ENCODE assay signal across 35 cellular contexts in genomic region chr3:187328691-187329090, GRCh38. TPM values are rescaled to one million over a fixed set of nuclear protein-coding genes. Genes with fewer than 3 reads are reported as not detected.
"Had no signal": no experiment of that assay in that cellular context is flagged by ENCODE, and none has a peak within 500 bp of the region (broad histone marks: within the 10 kb centered on the region; RNA-seq: fewer than 3 reads in every experiment).

No MANE protein-coding gene starts in this region.

- H3K4me1 ChIP-seq: adrenal gland, body of pancreas, esophagus squamous epithelium, gastroesophageal sphincter had no signal

- H3K27me3 ChIP-seq: adrenal gland, body of pancreas had no signal

- H3K36me3 ChIP-seq: adrenal gland, esophagus squamous epithelium, gastroesophageal sphincter had no signal

- H3K27ac ChIP-seq: adrenal gland, body of pancreas, epithelial cell of prostate, esophagus squamous epithelium, gastroesophageal sphincter had no signal

- H3K4me3 Mint-ChIP-seq: activated CD4-positive, alpha-beta memory T cell treated with anti-CD3 and anti-CD28 coated beads for 36 hours; activated CD8-positive, alpha-beta memory T cell treated with anti-CD3 and anti-CD28 coated beads, Interleukin-2, amount 10 ng/mL, durations not matched to agents 7 days and 5 days; activated CD8-positive, alpha-beta T cell treated with anti-CD3 and anti-CD28 coated beads, Interleukin-2, amount 10 ng/mL, durations not matched to agents 7 days and 5 days; activated naive CD4-positive, alpha-beta T cell treated with anti-CD3 and anti-CD28 coated beads for 36 hours; activated naive CD4-positive, alpha-beta T cell treated with anti-CD3 and anti-CD28 coated beads, Interleukin-2, amount 50 U/mL, for 24 hours; activated naive CD8-positive, alpha-beta T cell treated with anti-CD3 and anti-CD28 coated beads for 36 hours; activated naive CD8-positive, alpha-beta T cell treated with anti-CD3 and anti-CD28 coated beads, Interleukin-2, amount 50 U/mL, for 24 hours; activated T-helper 1 cell treated with anti-CD3 and anti-CD28 coated beads, Interleukin-12 subunit alpha, Interleukin-12 subunit beta, Interleukin-2, Interleukin-4 antibody, amounts not matched to agents 30 ng/mL and 10 ng/mL and 1 ng/mL, durations not matched to agents 14 hours and 24 hours and 36 hours; effector memory CD8-positive, alpha-beta T cell had no signal

- DNase-seq: activated CD4-positive, alpha-beta memory T cell treated with anti-CD3 and anti-CD28 coated beads for 36 hours; activated CD4-positive, alpha-beta T cell treated with anti-CD3 and anti-CD28 coated beads for 48 hours; activated CD8-positive, alpha-beta memory T cell treated with anti-CD3 and anti-CD28 coated beads, Interleukin-2, amount 10 ng/mL, durations not matched to agents 7 days and 5 days; activated CD8-positive, alpha-beta memory T cell treated with anti-CD3 and anti-CD28 coated beads, Interleukin-2, amount 50 U/mL, for 4 hours; activated CD8-positive, alpha-beta T cell treated with anti-CD3 and anti-CD28 coated beads, Interleukin-2, amount 10 ng/mL, durations not matched to agents 7 days and 5 days; activated effector memory CD4-positive, alpha-beta T cell treated with anti-CD3 and anti-CD28 coated beads, Interleukin-2, amount 50 U/mL, for 16 hours; activated naive CD4-positive, alpha-beta T cell treated with anti-CD3 and anti-CD28 coated beads for 36 hours; activated naive CD8-positive, alpha-beta T cell treated with anti-CD3 and anti-CD28 coated beads for 36 hours; activated naive CD8-positive, alpha-beta T cell treated with anti-CD3 and anti-CD28 coated beads, Interleukin-2, amount 50 U/mL, for 24 hours; activated T-cell treated with anti-CD3 and anti-CD28 coated beads, Interleukin-2, amount 50 U/mL, for 1 hour; activated T-cell treated with anti-CD3 and anti-CD28 coated beads, Interleukin-2, amount 50 U/mL, for 48 hours; adrenal gland; amygdala; aorta; body of pancreas; caudate nucleus; cortex of kidney; dermis blood vessel endothelial cell; effector CD4-positive, alpha-beta T cell; effector memory CD8-positive, alpha-beta T cell; esophagus squamous epithelium; foreskin melanocyte; head of caudate nucleus; T-helper 2 cell had no signal

- H3K27me3 Mint-ChIP-seq: activated naive CD8-positive, alpha-beta T cell treated with anti-CD3 and anti-CD28 coated beads for 36 hours; activated naive CD8-positive, alpha-beta T cell treated with anti-CD3 and anti-CD28 coated beads, Interleukin-2, amount 50 U/mL, for 24 hours had no signal

- FAIRE-seq: colon, endometrium, endothelial cell of umbilical vein had no signal

- H3K4me1 Mint-ChIP-seq: activated CD8-positive, alpha-beta memory T cell treated with anti-CD3 and anti-CD28 coated beads, Interleukin-2, amount 10 ng/mL, durations not matched to agents 7 days and 5 days; activated naive CD4-positive, alpha-beta T cell treated with anti-CD3 and anti-CD28 coated beads, Interleukin-2, amount 50 U/mL, for 24 hours; activated naive CD8-positive, alpha-beta T cell treated with anti-CD3 and anti-CD28 coated beads for 36 hours; activated naive CD8-positive, alpha-beta T cell treated with anti-CD3 and anti-CD28 coated beads, Interleukin-2, amount 50 U/mL, for 24 hours had no signal

- H3K27ac Mint-ChIP-seq: activated CD4-positive, alpha-beta memory T cell treated with anti-CD3 and anti-CD28 coated beads for 36 hours; activated CD8-positive, alpha-beta memory T cell treated with anti-CD3 and anti-CD28 coated beads, Interleukin-2, amount 10 ng/mL, durations not matched to agents 7 days and 5 days; activated CD8-positive, alpha-beta T cell treated with anti-CD3 and anti-CD28 coated beads, Interleukin-2, amount 10 ng/mL, durations not matched to agents 7 days and 5 days; activated naive CD4-positive, alpha-beta T cell treated with anti-CD3 and anti-CD28 coated beads for 36 hours; activated naive CD4-positive, alpha-beta T cell treated with anti-CD3 and anti-CD28 coated beads, Interleukin-2, amount 50 U/mL, for 24 hours; activated naive CD8-positive, alpha-beta T cell treated with anti-CD3 and anti-CD28 coated beads for 36 hours; activated naive CD8-positive, alpha-beta T cell treated with anti-CD3 and anti-CD28 coated beads, Interleukin-2, amount 50 U/mL, for 24 hours; activated T-helper 1 cell treated with anti-CD3 and anti-CD28 coated beads, Interleukin-12 subunit alpha, Interleukin-12 subunit beta, Interleukin-2, Interleukin-4 antibody, amounts not matched to agents 30 ng/mL and 10 ng/mL and 1 ng/mL, durations not matched to agents 14 hours and 24 hours and 36 hours; activated T-helper 2 cell treated with anti-CD3 and anti-CD28 coated beads, Interferon-gamma antibody, Interleukin-2, Interleukin-4, amounts not matched to agents 10 μg/mL and 5 μg/mL and 100 μg/mL, durations not matched to agents 14 hours and 24 hours and 36 hours; effector memory CD8-positive, alpha-beta T cell had no signal

- H3K4me3 ChIP-seq: adrenal gland, body of pancreas, esophagus squamous epithelium, gastroesophageal sphincter had no signal

- H3K9me3 ChIP-seq: adrenal gland, body of pancreas, esophagus squamous epithelium, gastroesophageal sphincter had no signal

- ATAC-seq: activated CD8-positive, alpha-beta memory T cell treated with anti-CD3 and anti-CD28 coated beads, Interleukin-2, amount 10 ng/mL, durations not matched to agents 7 days and 5 days; activated CD8-positive, alpha-beta T cell treated with anti-CD3 and anti-CD28 coated beads, Interleukin-2, amount 10 ng/mL, durations not matched to agents 7 days and 5 days; activated naive CD8-positive, alpha-beta T cell treated with anti-CD3 and anti-CD28 coated beads, Interleukin-2, amount 50 U/mL, for 24 hours; body of pancreas; effector memory CD8-positive, alpha-beta T cell; gastroesophageal sphincter had no signal

- H3K36me3 Mint-ChIP-seq: activated CD4-positive, alpha-beta memory T cell treated with anti-CD3 and anti-CD28 coated beads for 36 hours; activated CD8-positive, alpha-beta memory T cell treated with anti-CD3 and anti-CD28 coated beads, Interleukin-2, amount 10 ng/mL, durations not matched to agents 7 days and 5 days; activated naive CD4-positive, alpha-beta T cell treated with anti-CD3 and anti-CD28 coated beads, Interleukin-2, amount 50 U/mL, for 24 hours; activated naive CD8-positive, alpha-beta T cell treated with anti-CD3 and anti-CD28 coated beads for 36 hours had no signal

- H3K9me3 Mint-ChIP-seq: activated CD4-positive, alpha-beta memory T cell treated with anti-CD3 and anti-CD28 coated beads for 36 hours; activated naive CD4-positive, alpha-beta T cell treated with anti-CD3 and anti-CD28 coated beads for 36 hours; activated naive CD4-positive, alpha-beta T cell treated with anti-CD3 and anti-CD28 coated beads, Interleukin-2, amount 50 U/mL, for 24 hours; activated naive CD8-positive, alpha-beta T cell treated with anti-CD3 and anti-CD28 coated beads for 36 hours; activated naive CD8-positive, alpha-beta T cell treated with anti-CD3 and anti-CD28 coated beads, Interleukin-2, amount 50 U/mL, for 24 hours; activated T-helper 1 cell treated with anti-CD3 and anti-CD28 coated beads, Interleukin-12 subunit alpha, Interleukin-12 subunit beta, Interleukin-2, Interleukin-4 antibody, amounts not matched to agents 30 ng/mL and 10 ng/mL and 1 ng/mL, durations not matched to agents 14 hours and 24 hours and 36 hours; activated T-helper 2 cell treated with anti-CD3 and anti-CD28 coated beads, Interferon-gamma antibody, Interleukin-2, Interleukin-4, amounts not matched to agents 10 μg/mL and 5 μg/mL and 100 μg/mL, durations not matched to agents 14 hours and 24 hours and 36 hours; effector memory CD8-positive, alpha-beta T cell had no signal

RNA-seq across cellular contexts. Expression of gene MASP1, which starts 37.2 kb away (rescaled TPM):
- total RNA-seq: activated CD4-positive, alpha-beta memory T cell treated with anti-CD3 and anti-CD28 coated beads for 36 hours; activated CD8-positive, alpha-beta memory T cell treated with anti-CD3 and anti-CD28 coated beads for 36 hours; activated CD8-positive, alpha-beta memory T cell treated with anti-CD3 and anti-CD28 coated beads, Interleukin-2, amount 10 ng/mL, durations not matched to agents 7 days and 5 days; activated CD8-positive, alpha-beta T cell treated with anti-CD3 and anti-CD28 coated beads, Interleukin-2, amount 10 ng/mL, durations not matched to agents 7 days and 5 days; activated naive CD4-positive, alpha-beta T cell treated with anti-CD3 and anti-CD28 coated beads for 36 hours; activated naive CD8-positive, alpha-beta T cell treated with anti-CD3 and anti-CD28 coated beads for 36 hours; activated T-helper 1 cell treated with anti-CD3 and anti-CD28 coated beads, Interleukin-12 subunit alpha, Interleukin-12 subunit beta, Interleukin-2, Interleukin-4 antibody, amounts not matched to agents 30 ng/mL and 10 ng/mL and 1 ng/mL, durations not matched to agents 14 hours and 24 hours and 36 hours; activated T-helper 2 cell treated with anti-CD3 and anti-CD28 coated beads, Interferon-gamma antibody, Interleukin-2, Interleukin-4, amounts not matched to agents 10 μg/mL and 5 μg/mL and 100 μg/mL, durations not matched to agents 14 hours and 24 hours and 36 hours; T-helper 1 cell treated with Interleukin-12 subunit alpha and Interleukin-12 subunit beta and Interleukin-4 antibody, amounts not matched to agents 30 ng/mL and 1 ng/mL, for 36 hours had no signal

RNA-seq across cellular contexts. Expression of gene RTP4, which starts 39.5 kb away (rescaled TPM):
- total RNA-seq: chondrocyte had no signal
